8 cellular contexts compared by ENCODE assay signal in the genomic region with DNA sequence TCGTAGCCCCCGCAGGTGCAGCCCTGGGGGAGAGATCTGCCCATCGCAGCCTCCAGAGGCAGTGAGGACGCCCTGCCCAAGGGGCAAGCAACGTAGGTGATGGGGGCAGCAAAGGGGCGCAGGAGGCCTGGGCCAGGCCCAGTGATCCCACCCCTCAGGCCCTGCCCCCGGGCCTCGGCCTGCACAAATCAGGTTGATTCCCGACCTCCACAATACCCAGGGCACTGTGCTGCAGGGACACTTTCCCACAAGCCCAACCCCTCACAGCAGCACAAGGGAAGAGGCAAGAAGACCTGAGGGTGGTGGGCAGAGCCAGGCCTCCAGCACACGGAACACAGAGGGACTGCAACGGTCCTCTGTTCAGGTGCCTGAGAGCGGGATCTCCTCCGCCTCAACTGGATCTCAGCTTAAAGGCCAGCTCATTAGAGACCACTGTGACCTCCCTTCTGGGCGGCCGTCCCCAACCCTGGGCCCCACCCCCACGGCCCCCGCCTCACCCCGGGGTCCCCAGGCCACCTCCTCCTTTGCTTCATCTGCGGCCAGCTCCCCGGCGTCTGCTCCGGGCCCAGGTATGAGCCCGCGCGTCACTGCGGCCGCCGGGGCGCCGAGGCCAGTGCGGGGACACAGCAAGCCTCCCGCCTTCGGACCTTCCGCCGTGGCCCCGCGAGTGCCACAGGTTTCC. TPM values are rescaled to one million over a fixed set of nuclear protein-coding genes. Genes with fewer than 3 reads are reported as not detected.
DNase-seq lines count a peak whose midpoint lies in the region; ATAC-seq and TF ChIP-seq lines count a peak whose summit lies in the region.

No MANE protein-coding gene starts in this region.

- no peaks in the 10 kb centered on the region for H3K27me3 ChIP-seq in kidney epithelial cell (ENCODE audit: control insufficient read depth, insufficient read depth, low read length)

- TF ChIP-seq CTCF in GM12865 (IDR thresholded peaks at IDR 0.05; ENCODE audit: insufficient read depth, low read depth, low read length, missing control alignments) = no peak
- no peak for TF ChIP-seq CTCF in astrocyte of the spinal cord (IDR thresholded peaks at IDR 0.05; ENCODE audit: low read depth, low read length)
- TF ChIP-seq CTCF in kidney epithelial cell (IDR thresholded peaks at IDR 0.05; ENCODE audit: insufficient read depth, low read length, poor library complexity, severe bottlenecking) = no peak
- TF ChIP-seq CTCF in GM10266 (IDR thresholded peaks at IDR 0.05; ENCODE audit: control insufficient read depth, insufficient read depth, low read depth, missing control alignments) = no peak

- H3K36me3 ChIP-seq in KOPT-K1 (ENCODE audit: insufficient read depth, low read length) (peaks cover 30% of the 10 kb centered on the region; the same call in 1 of the 2 replicates), kidney epithelial cell (ENCODE audit: control insufficient read depth, insufficient read depth, low read length) (no peaks in the 10 kb centered on the region)

- peak; percentile 26 for ATAC-seq in GM21717 (IDR thresholded peaks at IDR 0.05; ENCODE audit: unreplicated experiment)

- H3K27ac ChIP-seq in KOPT-K1 (ENCODE audit: low read depth, low read length, poor library complexity, severe bottlenecking) (peak overlapping the region; percentile 97), temporal lobe (ENCODE audit: low read depth, low read length) (peak overlapping the region; percentile 67)

- no peaks in the 10 kb centered on the region for H3K9me3 ChIP-seq in KOPT-K1 (ENCODE audit: insufficient read depth, low read length, poor library complexity, severe bottlenecking)

- H3K4me3 ChIP-seq in GM12865 (ENCODE audit: low read depth, low read length) = peak overlapping the region; percentile 91
- peak overlapping the region; percentile 76 for H3K4me3 ChIP-seq in astrocyte of the spinal cord (ENCODE audit: low read depth, low read length)
- H3K4me3 ChIP-seq in kidney epithelial cell (ENCODE audit: low read depth, low read length) = peak overlapping the region; percentile 85

- DNase-seq in GM12865 (ENCODE audit: low read depth) (peak; percentile 44), astrocyte of the spinal cord (ENCODE audit: low read depth, low spot score) (no peak), kidney epithelial cell (ENCODE audit: low read depth) (no peak), T1000 (lab: John Stamatoyannopoulos, UW) (no peak), GM10266 (ENCODE audit: extremely low spot score) (no peak)

- in situ Hi-C loops in astrocyte of the spinal cord (cut with HindIII; ENCODE audit: low sequenced_read_pairs) = no loop called here

RNA-seq across cellular contexts. Expression of a gene that starts 0.8 kb away (rescaled TPM):
- total RNA-seq in kidney epithelial cell = 479 and 548 TPM in 2 replicates
- 86.1 TPM for total RNA-seq in temporal lobe

RNA-seq across cellular contexts. Expression of a gene that starts 21.4 kb away (rescaled TPM):
- 16.5 and 20.1 TPM in 2 replicates for total RNA-seq in kidney epithelial cell
- 5.4 TPM for total RNA-seq in temporal lobe

RNA-seq across cellular contexts. Expression of a gene that starts 27.4 kb away (rescaled TPM):
- total RNA-seq in kidney epithelial cell = 68.7 and 73.5 TPM in 2 replicates
- 66.4 TPM for total RNA-seq in temporal lobe

RNA-seq across cellular contexts. Expression of a gene that starts 58.4 kb away (rescaled TPM):
- total RNA-seq in kidney epithelial cell (302 and 377 TPM in 2 replicates), temporal lobe (109 TPM)
